Comparison of ENCODE assay signal across 1 cellular context in genomic region chr20:50845566-50846211, GRCh38.
TF ChIP-seq lines count a peak whose summit lies in the region.

No MANE protein-coding gene starts in this region.

TF ChIP-seq in K562, 482 proteins besides CTCF, POLR2A, EP300 and RAD21:
- TF ChIP-seq NFIC (IDR thresholded peaks at IDR 0.05) (peak; percentile 30; the same call in 1 of the 2 replicates), POLR3G (IDR thresholded peaks at IDR 0.05; ENCODE audit: extremely low read depth, insufficient read length, insufficient replicate concordance) (no peak)
